Comparison of ENCODE assay signal across 10 cellular contexts in the genomic region with DNA sequence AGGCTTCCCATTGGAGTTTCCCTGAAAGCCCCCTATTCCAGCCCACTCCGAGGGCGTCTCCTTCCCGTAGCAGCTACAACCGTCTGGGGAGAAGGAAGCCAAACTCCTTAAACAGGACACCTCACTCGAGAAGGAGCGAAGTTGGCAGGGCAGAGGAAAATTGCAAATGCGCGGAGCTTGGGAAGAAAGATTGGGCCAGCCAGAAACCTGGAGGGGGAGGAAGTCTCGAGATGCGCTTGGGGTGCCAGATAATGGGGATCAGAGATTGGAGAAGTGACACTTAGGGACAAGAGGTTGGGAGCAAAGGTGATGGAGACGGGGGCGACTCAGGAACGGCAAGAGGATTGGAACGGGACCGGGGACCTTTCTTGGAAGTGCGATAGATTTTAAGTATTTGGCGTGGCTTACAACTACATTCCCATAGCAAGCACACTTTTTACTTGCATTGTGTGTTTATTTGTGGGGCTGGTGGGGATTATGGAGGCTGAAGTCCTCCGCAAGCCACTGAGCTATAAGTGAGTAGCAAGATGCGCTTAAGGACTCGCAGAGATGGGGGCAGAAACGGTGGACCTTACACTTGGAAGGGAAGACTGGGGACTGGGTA. TPM values are rescaled to one million over a fixed set of nuclear protein-coding genes. Genes with fewer than 3 reads are reported as not detected.
A peak's percentile ranks its signal among the peaks of the same experiment; 100 is the strongest.
DNase-seq lines count a peak whose midpoint lies in the region; ATAC-seq, FAIRE-seq and TF ChIP-seq lines count a peak whose summit lies in the region.
"Had no signal": no experiment of that assay in that cellular context is flagged by ENCODE, and none has a peak within 500 bp of the region (broad histone marks: within the 10 kb centered on the region; RNA-seq: fewer than 3 reads in every experiment).

No MANE protein-coding gene starts in this region.

- TF ChIP-seq CTCF in CD4-positive, alpha-beta T cell (IDR thresholded peaks at IDR 0.05): no peak
- TF ChIP-seq CTCF in astrocyte of the spinal cord (IDR thresholded peaks at IDR 0.05; ENCODE audit: low read depth, low read length): no peak

- H3K4me3 ChIP-seq in astrocyte of the spinal cord (ENCODE audit: low read depth, low read length) (no peak overlapping the region), mucosa of rectum (ENCODE audit: low read length in 2 of 2) (peak overlapping the region; percentile 28 to 51)

- H3K36me3 ChIP-seq in mucosa of rectum (ENCODE audit: control insufficient read depth in 2 of 2, insufficient read depth in 2 of 2, low read length in 2 of 2): no peaks in the 10 kb centered on the region
- H3K36me3 ChIP-seq: SJSA1 had no signal

- H3K9me3 ChIP-seq in CD4-positive, alpha-beta T cell (ENCODE audit: control insufficient read depth, low read length): no peaks in the 10 kb centered on the region
- no peaks in the 10 kb centered on the region for H3K9me3 ChIP-seq in mucosa of rectum (ENCODE audit: control insufficient read depth in 2 of 2, low read length in 2 of 2)
- H3K9me3 ChIP-seq: SJSA1 had no signal

- H3K27ac Mint-ChIP-seq in CD4-positive, alpha-beta T cell: no peak overlapping the region

- FAIRE-seq in GM12892 (lab: Jason Lieb, UNC): no peak

- intact Hi-C loops in CD4-positive, alpha-beta T cell (cut with DNase I, micrococcal nuclease): no loop called here

- H3K9me3 Mint-ChIP-seq in CD4-positive, alpha-beta T cell: no peaks in the 10 kb centered on the region

- peaks cover 18 to 28% of the 10 kb centered on the region in 2 donors for H3K4me1 ChIP-seq in mucosa of rectum (ENCODE audit: control insufficient read depth in 2 of 2, insufficient read depth in 2 of 2, low read length in 2 of 2)

- no peak overlapping the region for H3K27ac ChIP-seq in CD4-positive, alpha-beta T cell (ENCODE audit: low read depth, low read length)
- no peak overlapping the region for H3K27ac ChIP-seq in mucosa of rectum (ENCODE audit: low read depth in 2 of 2, low read length in 2 of 2)
- H3K27ac ChIP-seq: epithelial cell of prostate, SJSA1 had no signal

- POLR2A ChIA-PET in CD4-positive, alpha-beta T cell (lab: Charles Lee): no interaction called here

- CTCF ChIA-PET in CD4-positive, alpha-beta T cell (lab: Charles Lee): no interaction called here

- ATAC-seq in CD4-positive, alpha-beta T cell (ENCODE audit: poor library complexity): no peak
- peak; percentile 4 for ATAC-seq in HG02759 (IDR thresholded peaks at IDR 0.05; ENCODE audit: unreplicated experiment)

- peaks cover 79% of the 10 kb centered on the region for H3K27me3 ChIP-seq in CD4-positive, alpha-beta T cell (ENCODE audit: control insufficient read depth, insufficient read depth, low read length)
- peaks cover 24 to 42% of the 10 kb centered on the region in 2 donors for H3K27me3 ChIP-seq in mucosa of rectum (ENCODE audit: control insufficient read depth in 2 of 2, insufficient read depth in 2 of 2, low read length in 2 of 2)

- in situ Hi-C loops in astrocyte of the spinal cord (cut with HindIII; ENCODE audit: low sequenced_read_pairs): no loop called here

- H3K4me1 Mint-ChIP-seq in CD4-positive, alpha-beta T cell (ENCODE audit: low read depth): peaks cover 38% of the 10 kb centered on the region

- no peaks in the 10 kb centered on the region for H3K36me3 Mint-ChIP-seq in CD4-positive, alpha-beta T cell (ENCODE audit: low read depth)

- H3K9ac ChIP-seq in mucosa of rectum (ENCODE audit: low read depth in 1 of 2, low read length in 2 of 2): peak overlapping the region; percentile 12 to 24

- peak overlapping the region; percentile 82 for H3K4me3 Mint-ChIP-seq in CD4-positive, alpha-beta T cell

- no peak for DNase-seq in CD4-positive, alpha-beta T cell
- DNase-seq in astrocyte of the spinal cord (ENCODE audit: low read depth, low spot score) (peak; percentile 41), SKM-1 treated with dmso at 0.1 percent for 144 hours (lab: John Stamatoyannopoulos, UW; ENCODE audit: unreplicated experiment) (no peak), cortex of kidney (lab: John Stamatoyannopoulos, UW) (no peak), iPS-NIHi11 (ENCODE audit: low spot score) (no peak), GM12892 (ENCODE audit: insufficient read length) (no peak)

- H3K27me3 Mint-ChIP-seq in CD4-positive, alpha-beta T cell: peaks cover 82% of the 10 kb centered on the region

- TF ChIP-seq POLR2A in GM12892 (IDR thresholded peaks at IDR 0.05; ENCODE audit: low read depth, low read length): no peak

RNA-seq across cellular contexts. Expression of a gene that starts 0.9 kb away (rescaled TPM):
- total RNA-seq in CD4-positive, alpha-beta T cell: not detected
- not detected for polyA plus RNA-seq in GM12892 (2012; ENCODE audit: missing spikeins)
- total RNA-seq: SJSA1 had no signal

RNA-seq across cellular contexts. Expression of a gene that starts 30.4 kb away (rescaled TPM):
- 1 to 10 TPM; 6.6 to 7.3 TPM for total RNA-seq in CD4-positive, alpha-beta T cell
- polyA plus RNA-seq in GM12892 (2012; ENCODE audit: missing spikeins): 3.7 TPM
